1 cellular context compared by ENCODE assay signal in the genomic region with DNA sequence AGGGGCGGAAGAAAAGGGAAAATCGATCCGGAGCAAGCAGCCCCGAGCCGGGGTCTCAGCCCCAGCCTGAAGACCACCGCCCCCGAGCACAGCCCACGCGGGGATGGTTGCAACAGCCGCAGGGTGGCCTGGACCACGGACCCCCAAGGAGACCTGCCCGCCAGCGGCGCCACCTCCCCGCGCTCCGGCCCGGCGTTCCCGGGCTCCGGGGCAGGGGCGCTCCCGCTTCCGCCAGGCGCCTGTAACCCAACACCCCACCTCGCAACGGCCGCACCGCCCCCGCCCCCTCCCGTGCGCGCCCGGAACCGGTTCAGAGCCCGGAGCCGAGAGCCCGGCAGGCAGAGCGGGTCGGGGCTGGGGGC.
TF ChIP-seq lines count a peak whose summit lies in the region.

No MANE protein-coding gene starts in this region.

TF ChIP-seq in GM12878, 131 proteins besides CTCF, POLR2A, EP300 and RAD21 (continued from another document):
- TF ChIP-seq, protein P1, sequence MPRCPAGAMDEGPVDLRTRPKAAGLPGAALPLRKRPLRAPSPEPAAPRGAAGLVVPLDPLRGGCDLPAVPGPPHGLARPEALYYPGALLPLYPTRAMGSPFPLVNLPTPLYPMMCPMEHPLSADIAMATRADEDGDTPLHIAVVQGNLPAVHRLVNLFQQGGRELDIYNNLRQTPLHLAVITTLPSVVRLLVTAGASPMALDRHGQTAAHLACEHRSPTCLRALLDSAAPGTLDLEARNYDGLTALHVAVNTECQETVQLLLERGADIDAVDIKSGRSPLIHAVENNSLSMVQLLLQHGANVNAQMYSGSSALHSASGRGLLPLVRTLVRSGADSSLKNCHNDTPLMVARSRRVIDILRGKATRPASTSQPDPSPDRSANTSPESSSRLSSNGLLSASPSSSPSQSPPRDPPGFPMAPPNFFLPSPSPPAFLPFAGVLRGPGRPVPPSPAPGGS (IDR thresholded peaks at IDR 0.05; ENCODE audit: borderline replicate concordance, insufficient read depth, low read depth, low read length, poor library complexity, severe bottlenecking) = no peak
- TF ChIP-seq, protein P2, sequence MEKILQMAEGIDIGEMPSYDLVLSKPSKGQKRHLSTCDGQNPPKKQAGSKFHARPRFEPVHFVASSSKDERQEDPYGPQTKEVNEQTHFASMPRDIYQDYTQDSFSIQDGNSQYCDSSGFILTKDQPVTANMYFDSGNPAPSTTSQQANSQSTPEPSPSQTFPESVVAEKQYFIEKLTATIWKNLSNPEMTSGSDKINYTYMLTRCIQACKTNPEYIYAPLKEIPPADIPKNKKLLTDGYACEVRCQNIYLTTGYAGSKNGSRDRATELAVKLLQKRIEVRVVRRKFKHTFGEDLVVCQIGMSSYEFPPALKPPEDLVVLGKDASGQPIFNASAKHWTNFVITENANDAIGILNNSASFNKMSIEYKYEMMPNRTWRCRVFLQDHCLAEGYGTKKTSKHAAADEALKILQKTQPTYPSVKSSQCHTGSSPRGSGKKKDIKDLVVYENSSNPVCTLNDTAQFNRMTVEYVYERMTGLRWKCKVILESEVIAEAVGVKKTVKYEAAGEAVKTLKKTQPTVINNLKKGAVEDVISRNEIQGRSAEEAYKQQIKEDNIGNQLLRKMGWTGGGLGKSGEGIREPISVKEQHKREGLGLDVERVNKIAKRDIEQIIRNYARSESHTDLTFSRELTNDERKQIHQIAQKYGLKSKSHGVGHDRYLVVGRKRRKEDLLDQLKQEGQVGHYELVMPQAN (conservative IDR thresholded peaks at IDR 0.05) = 0 out of 2 replicates have a peak, but pooled peaks have one; percentile 22
- TF ChIP-seq, protein P3, sequence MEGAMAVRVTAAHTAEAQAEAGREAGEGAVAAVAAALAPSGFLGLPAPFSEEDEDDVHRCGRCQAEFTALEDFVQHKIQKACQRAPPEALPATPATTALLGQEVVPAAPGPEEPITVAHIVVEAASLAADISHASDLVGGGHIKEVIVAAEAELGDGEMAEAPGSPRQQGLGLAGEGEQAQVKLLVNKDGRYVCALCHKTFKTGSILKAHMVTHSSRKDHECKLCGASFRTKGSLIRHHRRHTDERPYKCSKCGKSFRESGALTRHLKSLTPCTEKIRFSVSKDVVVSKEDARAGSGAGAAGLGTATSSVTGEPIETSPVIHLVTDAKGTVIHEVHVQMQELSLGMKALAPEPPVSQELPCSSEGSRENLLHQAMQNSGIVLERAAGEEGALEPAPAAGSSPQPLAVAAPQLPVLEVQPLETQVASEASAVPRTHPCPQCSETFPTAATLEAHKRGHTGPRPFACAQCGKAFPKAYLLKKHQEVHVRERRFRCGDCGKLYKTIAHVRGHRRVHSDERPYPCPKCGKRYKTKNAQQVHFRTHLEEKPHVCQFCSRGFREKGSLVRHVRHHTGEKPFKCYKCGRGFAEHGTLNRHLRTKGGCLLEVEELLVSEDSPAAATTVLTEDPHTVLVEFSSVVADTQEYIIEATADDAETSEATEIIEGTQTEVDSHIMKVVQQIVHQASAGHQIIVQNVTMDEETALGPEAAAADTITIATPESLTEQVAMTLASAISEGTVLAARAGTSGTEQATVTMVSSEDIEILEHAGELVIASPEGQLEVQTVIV (IDR thresholded peaks at IDR 0.05; ENCODE audit: borderline replicate concordance, partially characterized antibody) = no peak
- 0 out of 2 replicates have a peak, but pooled peaks have one; percentile 8 for TF ChIP-seq RB1 (IDR thresholded peaks at IDR 0.05; ENCODE audit: borderline replicate concordance)
- TF ChIP-seq SMAD5 (IDR thresholded peaks at IDR 0.05; ENCODE audit: low read depth) = no peak
- 0 out of 4 replicates have a peak, but pooled peaks of 1 of the 2 experiments have one; percentile 23 for TF ChIP-seq BHLHE40 (IDR thresholded peaks at IDR 0.05; ENCODE audit: borderline replicate concordance in 1 of 2, low read depth in 2 of 2, low read length in 1 of 2)
- no peak for TF ChIP-seq CHD4 (IDR thresholded peaks at IDR 0.05)
- TF ChIP-seq, protein P4, sequence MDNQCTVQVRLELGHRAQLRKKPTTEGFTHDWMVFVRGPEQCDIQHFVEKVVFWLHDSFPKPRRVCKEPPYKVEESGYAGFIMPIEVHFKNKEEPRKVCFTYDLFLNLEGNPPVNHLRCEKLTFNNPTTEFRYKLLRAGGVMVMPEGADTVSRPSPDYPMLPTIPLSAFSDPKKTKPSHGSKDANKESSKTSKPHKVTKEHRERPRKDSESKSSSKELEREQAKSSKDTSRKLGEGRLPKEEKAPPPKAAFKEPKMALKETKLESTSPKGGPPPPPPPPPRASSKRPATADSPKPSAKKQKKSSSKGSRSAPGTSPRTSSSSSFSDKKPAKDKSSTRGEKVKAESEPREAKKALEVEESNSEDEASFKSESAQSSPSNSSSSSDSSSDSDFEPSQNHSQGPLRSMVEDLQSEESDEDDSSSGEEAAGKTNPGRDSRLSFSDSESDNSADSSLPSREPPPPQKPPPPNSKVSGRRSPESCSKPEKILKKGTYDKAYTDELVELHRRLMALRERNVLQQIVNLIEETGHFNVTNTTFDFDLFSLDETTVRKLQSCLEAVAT (IDR thresholded peaks at IDR 0.05) = no peak
